20 cellular contexts compared by ENCODE assay signal in the genomic region with DNA sequence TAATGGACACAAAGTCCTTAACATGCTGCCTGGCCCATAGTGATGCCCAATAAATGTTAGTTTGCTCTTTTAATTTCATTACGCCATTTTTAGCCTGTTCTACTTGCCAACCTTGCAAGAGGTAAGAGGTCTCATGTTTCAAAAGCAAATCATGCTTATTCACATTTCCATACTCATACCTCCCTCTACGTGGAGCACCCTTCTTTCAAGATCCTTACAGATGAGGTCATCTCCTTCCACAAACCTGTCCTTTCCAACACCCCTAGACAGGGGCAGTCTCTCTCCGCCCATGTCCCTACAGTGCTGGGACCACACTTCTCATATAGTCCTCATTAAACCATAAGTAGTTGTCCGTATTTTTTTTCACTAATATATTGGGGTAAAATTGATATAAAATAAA.
"Had no signal": no experiment of that assay in that cellular context is flagged by ENCODE, and none has a peak within 500 bp of the region (broad histone marks: within the 10 kb centered on the region; RNA-seq: fewer than 3 reads in every experiment).

No MANE protein-coding gene starts in this region.

- H3K9me3 ChIP-seq: testis, upper lobe of left lung had no signal

- H3K36me3 ChIP-seq: heart right ventricle, spleen, upper lobe of left lung had no signal

- H3K27me3 ChIP-seq: spleen, testis, upper lobe of left lung had no signal

- H3K4me3 ChIP-seq: coronary artery, heart right ventricle, lung, spleen, testis, upper lobe of left lung had no signal

- FAIRE-seq: astrocyte, kidney had no signal

- H3K27ac ChIP-seq: coronary artery, heart right ventricle, spleen, testis, upper lobe of left lung had no signal

- DNase-seq: activated CD4-positive, alpha-beta T cell treated with anti-CD3 and anti-CD28 coated beads for 1 hour; activated CD4-positive, alpha-beta T cell treated with anti-CD3 and anti-CD28 coated beads, Interleukin-2, amount 50 U/mL, for 1 hour; activated CD8-positive, alpha-beta T cell treated with anti-CD3 and anti-CD28 coated beads, Interleukin-2, amount 10 ng/mL, durations not matched to agents 7 days and 5 days; activated naive CD4-positive, alpha-beta T cell treated with Interleukin-2 at 50 U/mL for 16 hours; activated naive CD8-positive, alpha-beta T cell treated with anti-CD3 and anti-CD28 coated beads for 36 hours; activated T-cell treated with anti-CD3 and anti-CD28 coated beads, Interleukin-2, amount 50 U/mL, for 24 hours; cerebellar nuclear complex; heart right ventricle; kidney; naive thymus-derived CD8-positive, alpha-beta T cell; retina; spleen; stimulated activated CD4-positive, alpha-beta T cell treated with anti-CD3 and anti-CD28 coated beads, Interleukin-4, amount 100 ng/mL, for 1 hour; stimulated activated naive CD4-positive, alpha-beta T cell; T-helper 9 cell; testis; upper lobe of left lung had no signal

- ATAC-seq: activated CD8-positive, alpha-beta T cell treated with anti-CD3 and anti-CD28 coated beads, Interleukin-2, amount 10 ng/mL, durations not matched to agents 7 days and 5 days; heart right ventricle; naive thymus-derived CD8-positive, alpha-beta T cell had no signal

- H3K4me1 ChIP-seq: heart right ventricle, spleen, testis had no signal
